ENCODE assay signal across 1 cellular context in genomic region chr3:153925826-153926514, GRCh38.
TF ChIP-seq lines count a peak whose summit lies in the region.

No MANE protein-coding gene starts in this region.

TF ChIP-seq in WTC11, 78 proteins besides CTCF, POLR2A, EP300 and RAD21 (continued from another document):
- TF ChIP-seq ARID4B (CRISPR knock-in tag; IDR thresholded peaks at IDR 0.05; ENCODE audit: borderline replicate concordance) (no peak), FOXP1 (CRISPR knock-in tag; IDR thresholded peaks at IDR 0.05; ENCODE audit: borderline replicate concordance) (no peak), CREM (CRISPR knock-in tag; IDR thresholded peaks at IDR 0.05) (no peak), GRHL2 (CRISPR knock-in tag; IDR thresholded peaks at IDR 0.05; ENCODE audit: insufficient replicate concordance, severe bottlenecking) (no peak), ZNF512 (CRISPR knock-in tag; IDR thresholded peaks at IDR 0.05; ENCODE audit: borderline replicate concordance) (no peak), SMAD3 (CRISPR knock-in tag; IDR thresholded peaks at IDR 0.05; ENCODE audit: borderline replicate concordance) (no peak), MAX (CRISPR knock-in tag; IDR thresholded peaks at IDR 0.05) (no peak)
